In the genomic region with DNA sequence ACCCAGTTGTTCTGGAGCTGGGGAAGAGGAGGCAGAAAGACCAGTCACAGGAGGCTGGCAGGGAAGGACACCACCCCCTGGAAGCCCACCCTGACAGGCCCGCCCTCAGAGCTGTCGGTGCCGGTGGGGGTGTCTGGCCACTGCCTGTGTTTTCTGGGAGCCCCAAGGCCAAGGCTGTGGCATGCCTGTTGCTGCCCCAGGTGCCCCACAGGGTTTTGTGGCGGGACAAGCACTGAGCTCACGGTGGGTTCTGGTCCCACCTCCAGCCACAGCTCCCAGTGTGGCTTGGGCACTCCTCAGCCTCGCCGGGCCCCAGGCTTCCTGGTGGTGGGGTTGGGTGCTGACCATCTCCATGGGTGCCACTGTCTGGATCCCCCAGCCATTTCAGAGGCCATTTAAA, we compare ENCODE assay signal across 24 cellular contexts.
"Had no signal": no experiment of that assay in that cellular context is flagged by ENCODE, and none has a peak within 500 bp of the region (broad histone marks: within the 10 kb centered on the region; RNA-seq: fewer than 3 reads in every experiment).

No MANE protein-coding gene starts in this region.

- DNase-seq: activated CD4-positive, alpha-beta T cell treated with anti-CD3 and anti-CD28 coated beads for 48 hours; activated CD4-positive, alpha-beta T cell treated with anti-CD3 and anti-CD28 coated beads, Interleukin-2, amount 50 U/mL, for 48 hours; activated CD4-positive, CD25-positive, alpha-beta regulatory T cell treated with anti-CD3 and anti-CD28 coated beads, Interleukin-2, amount 50 U/mL, for 72 hours; activated CD8-positive, alpha-beta memory T cell treated with anti-CD3 and anti-CD28 coated beads for 24 hours; activated effector memory CD4-positive, alpha-beta T cell treated with anti-CD3 and anti-CD28 coated beads, Interleukin-2, amount 50 U/mL, for 16 hours; activated naive CD4-positive, alpha-beta T cell treated with Interleukin-2 at 50 U/mL for 16 hours; activated naive CD8-positive, alpha-beta T cell treated with anti-CD3 and anti-CD28 coated beads, Interleukin-2, amount 50 U/mL, for 24 hours; activated T-cell treated with anti-CD3 and anti-CD28 coated beads, Interleukin-2, amount 50 U/mL, for 4 hours; amniotic stem cell; body of pancreas; KG1; NCI-H1092; NCI-H1930; NCI-H2227 treated with DMSO at 0.1 percent for 48 hours; NCI-H446 treated with DMSO at 0.1 percent for 48 hours; NCI-H82; NK-92 treated with Interleukin-12 subunit alpha and Interleukin-12 subunit beta, amount 100 ng/mL, for 24 hours; PC-3; T-helper 17 cell; T-helper 9 cell had no signal

- H3K36me3 Mint-ChIP-seq: activated naive CD4-positive, alpha-beta T cell treated with anti-CD3 and anti-CD28 coated beads, Interleukin-2, amount 50 U/mL, for 72 hours; WTC11 had no signal

- H3K9me3 ChIP-seq: ascending aorta, body of pancreas had no signal

- H3K4me1 ChIP-seq: ascending aorta had no signal

- H3K4me3 ChIP-seq: ascending aorta, body of pancreas, cardiac muscle cell had no signal

- H3K36me3 ChIP-seq: ascending aorta, cardiac muscle cell had no signal

- H3K27ac Mint-ChIP-seq: activated naive CD8-positive, alpha-beta T cell treated with anti-CD3 and anti-CD28 coated beads, Interleukin-2, amount 50 U/mL, for 24 hours; T-helper 17 cell had no signal

- H3K27me3 ChIP-seq: ascending aorta, body of pancreas, cardiac muscle cell had no signal

- H3K4me1 Mint-ChIP-seq: activated naive CD8-positive, alpha-beta T cell treated with anti-CD3 and anti-CD28 coated beads, Interleukin-2, amount 50 U/mL, for 24 hours; WTC11 had no signal

- H3K9me3 Mint-ChIP-seq: activated naive CD4-positive, alpha-beta T cell treated with anti-CD3 and anti-CD28 coated beads, Interleukin-2, amount 50 U/mL, for 72 hours; activated naive CD8-positive, alpha-beta T cell treated with anti-CD3 and anti-CD28 coated beads, Interleukin-2, amount 50 U/mL, for 24 hours; activated T-cell treated with anti-CD3 and anti-CD28 coated beads, Interleukin-2, amount 50 U/mL, for 4 hours; WTC11 had no signal

- H3K27ac ChIP-seq: ascending aorta, cardiac muscle cell had no signal

- H3K27me3 Mint-ChIP-seq: activated naive CD8-positive, alpha-beta T cell treated with anti-CD3 and anti-CD28 coated beads, Interleukin-2, amount 50 U/mL, for 24 hours; T-helper 17 cell had no signal

- H3K4me3 Mint-ChIP-seq: activated naive CD8-positive, alpha-beta T cell treated with anti-CD3 and anti-CD28 coated beads, Interleukin-2, amount 50 U/mL, for 24 hours; activated T-cell treated with anti-CD3 and anti-CD28 coated beads, Interleukin-2, amount 50 U/mL, for 4 hours; WTC11 had no signal
